ENCODE assay signal across 28 cellular contexts in the genomic region with DNA sequence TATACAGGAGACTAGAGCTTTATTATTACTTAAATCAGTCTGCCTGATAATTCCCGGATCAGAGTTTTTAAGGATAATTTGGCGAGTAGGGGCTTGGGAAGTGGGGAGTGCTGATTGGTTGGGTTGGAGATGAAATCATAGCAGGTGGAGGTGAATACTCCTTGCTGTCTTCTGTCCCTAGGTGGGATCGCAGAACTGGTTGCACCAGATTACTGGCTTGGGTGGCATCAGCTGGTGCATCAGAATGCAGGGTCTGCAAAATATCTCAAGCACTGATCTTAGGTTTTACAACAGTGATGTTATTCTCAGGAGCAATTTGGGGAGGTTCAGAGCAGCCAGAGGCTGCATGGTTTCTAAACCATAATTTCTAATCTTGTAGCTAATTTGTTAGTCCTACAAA.
"Had no signal": no experiment of that assay in that cellular context is flagged by ENCODE, and none has a peak within 500 bp of the region (broad histone marks: within the 10 kb centered on the region; RNA-seq: fewer than 3 reads in every experiment).

No MANE protein-coding gene starts in this region.

- FAIRE-seq: colon, TTC549 had no signal

- H3K4me3 Mint-ChIP-seq: activated CD4-positive, alpha-beta T cell treated with anti-CD3 and anti-CD28 coated beads, Interleukin-2, amount 10 ng/mL, durations not matched to agents 24 days and 14 days; activated CD8-positive, alpha-beta T cell treated with anti-CD3 and anti-CD28 coated beads for 36 hours; activated naive CD8-positive, alpha-beta T cell treated with anti-CD3 and anti-CD28 coated beads, Interleukin-2, amount 10 ng/mL, durations not matched to agents 7 days and 5 days; activated T-cell treated with anti-CD3 and anti-CD28 coated beads, Interleukin-2, amount 50 U/mL, for 72 hours; activated T-helper 17 cell treated with anti-CD3 and anti-CD28 coated beads, Interleukin-2, amount 50 U/mL, for 72 hours; brain; T-helper 1 cell treated with Interleukin-12 subunit alpha and Interleukin-12 subunit beta and Interleukin-4 antibody, amounts not matched to agents 30 μg/mL and 1 μg/mL, for 36 hours; T-helper 2 cell treated with Interferon-gamma antibody and Interleukin-4, amounts not matched to agents 5 μg/mL and 100 μg/mL, for 36 hours had no signal

- H3K36me3 ChIP-seq: Peyer's patch had no signal

- H3K27me3 Mint-ChIP-seq: activated CD4-positive, alpha-beta T cell treated with anti-CD3 and anti-CD28 coated beads, Interleukin-2, amount 10 ng/mL, durations not matched to agents 24 days and 14 days had no signal

- H3K36me3 Mint-ChIP-seq: activated naive CD8-positive, alpha-beta T cell treated with anti-CD3 and anti-CD28 coated beads, Interleukin-2, amount 10 ng/mL, durations not matched to agents 7 days and 5 days; brain had no signal

- ATAC-seq: activated CD8-positive, alpha-beta T cell treated with anti-CD3 and anti-CD28 coated beads for 36 hours; activated T-cell treated with anti-CD3 and anti-CD28 coated beads, Interleukin-2, amount 50 U/mL, for 72 hours; activated T-helper 17 cell treated with anti-CD3 and anti-CD28 coated beads, Interleukin-2, amount 50 U/mL, for 72 hours; Right ventricle myocardium inferior had no signal

- H3K27me3 ChIP-seq: Peyer's patch had no signal

- H3K4me1 ChIP-seq: Peyer's patch had no signal

- H3K27ac Mint-ChIP-seq: activated CD4-positive, alpha-beta T cell treated with anti-CD3 and anti-CD28 coated beads, Interleukin-2, amount 10 ng/mL, durations not matched to agents 24 days and 14 days; activated CD8-positive, alpha-beta T cell treated with anti-CD3 and anti-CD28 coated beads for 36 hours; activated naive CD8-positive, alpha-beta T cell treated with anti-CD3 and anti-CD28 coated beads, Interleukin-2, amount 10 ng/mL, durations not matched to agents 7 days and 5 days; activated T-cell treated with anti-CD3 and anti-CD28 coated beads, Interleukin-2, amount 50 U/mL, for 72 hours; activated T-helper 17 cell treated with anti-CD3 and anti-CD28 coated beads, Interleukin-2, amount 50 U/mL, for 72 hours; brain; T-helper 1 cell treated with Interleukin-12 subunit alpha and Interleukin-12 subunit beta and Interleukin-4 antibody, amounts not matched to agents 30 μg/mL and 1 μg/mL, for 36 hours; T-helper 2 cell treated with Interferon-gamma antibody and Interleukin-4, amounts not matched to agents 5 μg/mL and 100 μg/mL, for 36 hours had no signal

- DNase-seq: activated CD4-positive, alpha-beta T cell treated with anti-CD3 and anti-CD28 coated beads, Interleukin-2, amount 10 ng/mL, durations not matched to agents 24 days and 14 days; activated CD4-positive, alpha-beta T cell treated with anti-CD3 and anti-CD28 coated beads, Interleukin-2, amount 50 U/mL, for 4 hours; activated CD8-positive, alpha-beta T cell treated with anti-CD3 and anti-CD28 coated beads for 36 hours; activated effector memory CD4-positive, alpha-beta T cell treated with anti-CD3 and anti-CD28 coated beads, Interleukin-2, amount 50 U/mL, for 16 hours; activated naive CD4-positive, alpha-beta T cell; activated naive CD4-positive, alpha-beta T cell treated with anti-CD3 and anti-CD28 coated beads, Interleukin-2, amount 50 U/mL, for 16 hours; activated naive CD8-positive, alpha-beta T cell treated with anti-CD3 and anti-CD28 coated beads, Interleukin-2, amount 10 ng/mL, durations not matched to agents 7 days and 5 days; activated T-cell treated with anti-CD3 and anti-CD28 coated beads, Interleukin-2, amount 50 U/mL, for 1 hour; activated T-cell treated with anti-CD3 and anti-CD28 coated beads, Interleukin-2, amount 50 U/mL, for 72 hours; central memory CD4-positive, alpha-beta T cell; NCI-H1105; NCI-H1436; NCI-H1694; NCI-H1930; NCI-H2081 treated with DMSO at 0.1 percent for 48 hours; NCI-H446 treated with DMSO at 0.1 percent for 48 hours; NCI-H524; PC-3; Peyer's patch; RPMI8226; SIG-M5 had no signal

- H3K4me3 ChIP-seq: Peyer's patch had no signal

- H3K27ac ChIP-seq: Peyer's patch had no signal

- H3K9me3 Mint-ChIP-seq: activated CD4-positive, alpha-beta T cell treated with anti-CD3 and anti-CD28 coated beads, Interleukin-2, amount 10 ng/mL, durations not matched to agents 24 days and 14 days; activated CD8-positive, alpha-beta T cell treated with anti-CD3 and anti-CD28 coated beads for 36 hours; activated naive CD8-positive, alpha-beta T cell treated with anti-CD3 and anti-CD28 coated beads, Interleukin-2, amount 10 ng/mL, durations not matched to agents 7 days and 5 days; activated T-helper 17 cell treated with anti-CD3 and anti-CD28 coated beads, Interleukin-2, amount 50 U/mL, for 72 hours; brain; T-helper 1 cell treated with Interleukin-12 subunit alpha and Interleukin-12 subunit beta and Interleukin-4 antibody, amounts not matched to agents 30 μg/mL and 1 μg/mL, for 36 hours; T-helper 2 cell treated with Interferon-gamma antibody and Interleukin-4, amounts not matched to agents 5 μg/mL and 100 μg/mL, for 36 hours had no signal

- H3K9me3 ChIP-seq: Peyer's patch had no signal

- H3K4me1 Mint-ChIP-seq: activated CD4-positive, alpha-beta T cell treated with anti-CD3 and anti-CD28 coated beads, Interleukin-2, amount 10 ng/mL, durations not matched to agents 24 days and 14 days; activated naive CD8-positive, alpha-beta T cell treated with anti-CD3 and anti-CD28 coated beads, Interleukin-2, amount 10 ng/mL, durations not matched to agents 7 days and 5 days; activated T-helper 17 cell treated with anti-CD3 and anti-CD28 coated beads, Interleukin-2, amount 50 U/mL, for 72 hours; brain had no signal
